1 cellular context compared by ENCODE assay signal in the genomic region with DNA sequence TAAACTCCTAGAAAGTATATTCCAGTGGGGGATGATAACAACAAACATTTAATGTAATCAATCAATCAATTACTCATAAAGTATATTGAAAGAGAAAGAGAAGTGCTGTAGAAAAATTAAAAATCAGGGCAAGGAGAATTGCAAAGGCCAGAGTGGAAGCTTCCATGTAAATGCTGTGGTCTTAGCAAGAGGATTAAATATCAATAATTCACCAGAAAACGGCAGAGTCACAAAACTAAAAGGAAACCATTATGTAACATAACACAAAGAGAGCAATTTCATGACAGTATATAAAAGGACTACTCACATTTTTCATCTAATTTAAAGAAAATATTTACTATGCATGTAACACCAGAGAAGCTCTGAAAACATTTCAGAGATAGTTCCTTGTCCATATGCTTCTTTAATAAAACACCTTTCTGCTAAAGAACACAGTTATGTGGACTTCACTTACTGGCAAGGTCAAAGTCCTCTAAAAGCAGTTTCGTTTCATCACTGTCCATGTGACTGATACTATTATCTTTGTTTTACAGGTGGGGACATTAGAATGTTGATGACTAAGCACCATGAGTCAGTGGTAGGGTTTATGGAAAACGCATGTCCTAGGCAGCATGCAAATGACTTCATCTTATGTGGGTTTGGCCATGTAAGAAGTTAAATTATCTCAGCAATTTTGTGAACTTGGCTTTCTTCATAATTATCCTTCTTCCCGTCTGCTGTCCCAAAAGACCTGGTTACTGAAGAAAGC.
TF ChIP-seq lines count a peak whose summit lies in the region.

No MANE protein-coding gene starts in this region.

TF ChIP-seq in K562, 482 proteins besides CTCF, POLR2A, EP300 and RAD21 (continued from another document and continues in another):
- TF ChIP-seq ZNF586 (CRISPR knock-in tag; conservative IDR thresholded peaks at IDR 0.05) (no peak), HCFC1 (IDR thresholded peaks at IDR 0.05; ENCODE audit: low read depth, low read length) (no peak), POLR2B (IDR thresholded peaks at IDR 0.05; ENCODE audit: low read depth, partially characterized antibody) (no peak), ZNF232 (CRISPR knock-in tag; IDR thresholded peaks at IDR 0.05) (no peak), PHB2 (IDR thresholded peaks at IDR 0.05; ENCODE audit: low read depth) (no peak), CREM (IDR thresholded peaks at IDR 0.05; ENCODE audit: low read depth) (peak; percentile 51; the same call in 1 of the 2 replicates), HNRNPL (IDR thresholded peaks at IDR 0.05; ENCODE audit: low read depth, low read length) (no peak), MXI1 (IDR thresholded peaks at IDR 0.05; ENCODE audit: low read depth, low read length) (no peak), JUNB (CRISPR knock-in tag; conservative IDR thresholded peaks at IDR 0.05) (peak; percentile 82), RHOXF2B (CRISPR knock-in tag; conservative IDR thresholded peaks at IDR 0.05) (no peak), ZNF175 (CRISPR knock-in tag; IDR thresholded peaks at IDR 0.05; ENCODE audit: low read depth) (0 out of 2 replicates have a peak, but pooled peaks have one; percentile 4), SRSF1 (IDR thresholded peaks at IDR 0.05; ENCODE audit: low read depth, low read length) (no peak), NBN (IDR thresholded peaks at IDR 0.05; ENCODE audit: low read depth) (0 out of 2 replicates have a peak, but pooled peaks have one; percentile 39), ZNF324 (CRISPR knock-in tag; IDR thresholded peaks at IDR 0.05) (no peak), ZC3H4 (CRISPR knock-in tag; IDR thresholded peaks at IDR 0.05; ENCODE audit: borderline replicate concordance) (no peak), RBM39 (optimal IDR thresholded peaks at IDR 0.05; ENCODE audit: low read depth, low read length) (no peak), ZNF354B (CRISPR knock-in tag; IDR thresholded peaks at IDR 0.05) (no peak), TBL1XR1 (IDR thresholded peaks at IDR 0.05; ENCODE audit: low read length in 2 of 2) (no peak), MCM2 (IDR thresholded peaks at IDR 0.05; ENCODE audit: low read depth) (no peak), ADNP (tag; IDR thresholded peaks at IDR 0.05) (peak; percentile 21; the same call in 1 of the 2 replicates), SETDB1 (IDR thresholded peaks at IDR 0.05; ENCODE audit: low read length) (no peak), GTF2E2 (tag; IDR thresholded peaks at IDR 0.05) (no peak), SAP30 (IDR thresholded peaks at IDR 0.05; ENCODE audit: borderline replicate concordance, insufficient read depth, low read depth, low read length, poor library complexity, severe bottlenecking) (no peak)
- TF ChIP-seq, protein P1, sequence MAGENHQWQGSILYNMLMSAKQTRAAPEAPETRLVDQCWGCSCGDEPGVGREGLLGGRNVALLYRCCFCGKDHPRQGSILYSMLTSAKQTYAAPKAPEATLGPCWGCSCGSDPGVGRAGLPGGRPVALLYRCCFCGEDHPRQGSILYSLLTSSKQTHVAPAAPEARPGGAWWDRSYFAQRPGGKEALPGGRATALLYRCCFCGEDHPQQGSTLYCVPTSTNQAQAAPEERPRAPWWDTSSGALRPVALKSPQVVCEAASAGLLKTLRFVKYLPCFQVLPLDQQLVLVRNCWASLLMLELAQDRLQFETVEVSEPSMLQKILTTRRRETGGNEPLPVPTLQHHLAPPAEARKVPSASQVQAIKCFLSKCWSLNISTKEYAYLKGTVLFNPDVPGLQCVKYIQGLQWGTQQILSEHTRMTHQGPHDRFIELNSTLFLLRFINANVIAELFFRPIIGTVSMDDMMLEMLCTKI (IDR thresholded peaks at IDR 0.05; ENCODE audit: partially characterized antibody): no peak
- TF ChIP-seq, protein P2, sequence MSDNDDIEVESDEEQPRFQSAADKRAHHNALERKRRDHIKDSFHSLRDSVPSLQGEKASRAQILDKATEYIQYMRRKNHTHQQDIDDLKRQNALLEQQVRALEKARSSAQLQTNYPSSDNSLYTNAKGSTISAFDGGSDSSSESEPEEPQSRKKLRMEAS (CRISPR knock-in tag; IDR thresholded peaks at IDR 0.05): no peak
- TF ChIP-seq, protein P3, sequence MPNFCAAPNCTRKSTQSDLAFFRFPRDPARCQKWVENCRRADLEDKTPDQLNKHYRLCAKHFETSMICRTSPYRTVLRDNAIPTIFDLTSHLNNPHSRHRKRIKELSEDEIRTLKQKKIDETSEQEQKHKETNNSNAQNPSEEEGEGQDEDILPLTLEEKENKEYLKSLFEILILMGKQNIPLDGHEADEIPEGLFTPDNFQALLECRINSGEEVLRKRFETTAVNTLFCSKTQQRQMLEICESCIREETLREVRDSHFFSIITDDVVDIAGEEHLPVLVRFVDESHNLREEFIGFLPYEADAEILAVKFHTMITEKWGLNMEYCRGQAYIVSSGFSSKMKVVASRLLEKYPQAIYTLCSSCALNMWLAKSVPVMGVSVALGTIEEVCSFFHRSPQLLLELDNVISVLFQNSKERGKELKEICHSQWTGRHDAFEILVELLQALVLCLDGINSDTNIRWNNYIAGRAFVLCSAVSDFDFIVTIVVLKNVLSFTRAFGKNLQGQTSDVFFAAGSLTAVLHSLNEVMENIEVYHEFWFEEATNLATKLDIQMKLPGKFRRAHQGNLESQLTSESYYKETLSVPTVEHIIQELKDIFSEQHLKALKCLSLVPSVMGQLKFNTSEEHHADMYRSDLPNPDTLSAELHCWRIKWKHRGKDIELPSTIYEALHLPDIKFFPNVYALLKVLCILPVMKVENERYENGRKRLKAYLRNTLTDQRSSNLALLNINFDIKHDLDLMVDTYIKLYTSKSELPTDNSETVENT (CRISPR knock-in tag; IDR thresholded peaks at IDR 0.05): no peak
- TF ChIP-seq, protein P4, sequence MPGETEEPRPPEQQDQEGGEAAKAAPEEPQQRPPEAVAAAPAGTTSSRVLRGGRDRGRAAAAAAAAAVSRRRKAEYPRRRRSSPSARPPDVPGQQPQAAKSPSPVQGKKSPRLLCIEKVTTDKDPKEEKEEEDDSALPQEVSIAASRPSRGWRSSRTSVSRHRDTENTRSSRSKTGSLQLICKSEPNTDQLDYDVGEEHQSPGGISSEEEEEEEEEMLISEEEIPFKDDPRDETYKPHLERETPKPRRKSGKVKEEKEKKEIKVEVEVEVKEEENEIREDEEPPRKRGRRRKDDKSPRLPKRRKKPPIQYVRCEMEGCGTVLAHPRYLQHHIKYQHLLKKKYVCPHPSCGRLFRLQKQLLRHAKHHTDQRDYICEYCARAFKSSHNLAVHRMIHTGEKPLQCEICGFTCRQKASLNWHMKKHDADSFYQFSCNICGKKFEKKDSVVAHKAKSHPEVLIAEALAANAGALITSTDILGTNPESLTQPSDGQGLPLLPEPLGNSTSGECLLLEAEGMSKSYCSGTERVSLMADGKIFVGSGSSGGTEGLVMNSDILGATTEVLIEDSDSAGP (CRISPR knock-in tag; IDR thresholded peaks at IDR 0.05): no peak
- TF ChIP-seq, protein P5, sequence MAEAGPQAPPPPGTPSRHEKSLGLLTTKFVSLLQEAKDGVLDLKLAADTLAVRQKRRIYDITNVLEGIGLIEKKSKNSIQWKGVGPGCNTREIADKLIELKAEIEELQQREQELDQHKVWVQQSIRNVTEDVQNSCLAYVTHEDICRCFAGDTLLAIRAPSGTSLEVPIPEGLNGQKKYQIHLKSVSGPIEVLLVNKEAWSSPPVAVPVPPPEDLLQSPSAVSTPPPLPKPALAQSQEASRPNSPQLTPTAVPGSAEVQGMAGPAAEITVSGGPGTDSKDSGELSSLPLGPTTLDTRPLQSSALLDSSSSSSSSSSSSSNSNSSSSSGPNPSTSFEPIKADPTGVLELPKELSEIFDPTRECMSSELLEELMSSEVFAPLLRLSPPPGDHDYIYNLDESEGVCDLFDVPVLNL (CRISPR knock-in tag; IDR thresholded peaks at IDR 0.05; ENCODE audit: low read depth): no peak
- TF ChIP-seq, protein P6, sequence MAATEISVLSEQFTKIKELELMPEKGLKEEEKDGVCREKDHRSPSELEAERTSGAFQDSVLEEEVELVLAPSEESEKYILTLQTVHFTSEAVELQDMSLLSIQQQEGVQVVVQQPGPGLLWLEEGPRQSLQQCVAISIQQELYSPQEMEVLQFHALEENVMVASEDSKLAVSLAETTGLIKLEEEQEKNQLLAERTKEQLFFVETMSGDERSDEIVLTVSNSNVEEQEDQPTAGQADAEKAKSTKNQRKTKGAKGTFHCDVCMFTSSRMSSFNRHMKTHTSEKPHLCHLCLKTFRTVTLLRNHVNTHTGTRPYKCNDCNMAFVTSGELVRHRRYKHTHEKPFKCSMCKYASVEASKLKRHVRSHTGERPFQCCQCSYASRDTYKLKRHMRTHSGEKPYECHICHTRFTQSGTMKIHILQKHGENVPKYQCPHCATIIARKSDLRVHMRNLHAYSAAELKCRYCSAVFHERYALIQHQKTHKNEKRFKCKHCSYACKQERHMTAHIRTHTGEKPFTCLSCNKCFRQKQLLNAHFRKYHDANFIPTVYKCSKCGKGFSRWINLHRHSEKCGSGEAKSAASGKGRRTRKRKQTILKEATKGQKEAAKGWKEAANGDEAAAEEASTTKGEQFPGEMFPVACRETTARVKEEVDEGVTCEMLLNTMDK (IDR thresholded peaks at IDR 0.05; ENCODE audit: borderline replicate concordance, insufficient read depth, low read depth, low read length, poor library complexity, severe bottlenecking): no peak
- TF ChIP-seq, protein P7, sequence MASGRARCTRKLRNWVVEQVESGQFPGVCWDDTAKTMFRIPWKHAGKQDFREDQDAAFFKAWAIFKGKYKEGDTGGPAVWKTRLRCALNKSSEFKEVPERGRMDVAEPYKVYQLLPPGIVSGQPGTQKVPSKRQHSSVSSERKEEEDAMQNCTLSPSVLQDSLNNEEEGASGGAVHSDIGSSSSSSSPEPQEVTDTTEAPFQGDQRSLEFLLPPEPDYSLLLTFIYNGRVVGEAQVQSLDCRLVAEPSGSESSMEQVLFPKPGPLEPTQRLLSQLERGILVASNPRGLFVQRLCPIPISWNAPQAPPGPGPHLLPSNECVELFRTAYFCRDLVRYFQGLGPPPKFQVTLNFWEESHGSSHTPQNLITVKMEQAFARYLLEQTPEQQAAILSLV (tag; IDR thresholded peaks at IDR 0.05): no peak
- TF ChIP-seq, protein P8, sequence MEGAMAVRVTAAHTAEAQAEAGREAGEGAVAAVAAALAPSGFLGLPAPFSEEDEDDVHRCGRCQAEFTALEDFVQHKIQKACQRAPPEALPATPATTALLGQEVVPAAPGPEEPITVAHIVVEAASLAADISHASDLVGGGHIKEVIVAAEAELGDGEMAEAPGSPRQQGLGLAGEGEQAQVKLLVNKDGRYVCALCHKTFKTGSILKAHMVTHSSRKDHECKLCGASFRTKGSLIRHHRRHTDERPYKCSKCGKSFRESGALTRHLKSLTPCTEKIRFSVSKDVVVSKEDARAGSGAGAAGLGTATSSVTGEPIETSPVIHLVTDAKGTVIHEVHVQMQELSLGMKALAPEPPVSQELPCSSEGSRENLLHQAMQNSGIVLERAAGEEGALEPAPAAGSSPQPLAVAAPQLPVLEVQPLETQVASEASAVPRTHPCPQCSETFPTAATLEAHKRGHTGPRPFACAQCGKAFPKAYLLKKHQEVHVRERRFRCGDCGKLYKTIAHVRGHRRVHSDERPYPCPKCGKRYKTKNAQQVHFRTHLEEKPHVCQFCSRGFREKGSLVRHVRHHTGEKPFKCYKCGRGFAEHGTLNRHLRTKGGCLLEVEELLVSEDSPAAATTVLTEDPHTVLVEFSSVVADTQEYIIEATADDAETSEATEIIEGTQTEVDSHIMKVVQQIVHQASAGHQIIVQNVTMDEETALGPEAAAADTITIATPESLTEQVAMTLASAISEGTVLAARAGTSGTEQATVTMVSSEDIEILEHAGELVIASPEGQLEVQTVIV (CRISPR knock-in tag; IDR thresholded peaks at IDR 0.05; ENCODE audit: borderline replicate concordance): no peak
- TF ChIP-seq, protein P9, sequence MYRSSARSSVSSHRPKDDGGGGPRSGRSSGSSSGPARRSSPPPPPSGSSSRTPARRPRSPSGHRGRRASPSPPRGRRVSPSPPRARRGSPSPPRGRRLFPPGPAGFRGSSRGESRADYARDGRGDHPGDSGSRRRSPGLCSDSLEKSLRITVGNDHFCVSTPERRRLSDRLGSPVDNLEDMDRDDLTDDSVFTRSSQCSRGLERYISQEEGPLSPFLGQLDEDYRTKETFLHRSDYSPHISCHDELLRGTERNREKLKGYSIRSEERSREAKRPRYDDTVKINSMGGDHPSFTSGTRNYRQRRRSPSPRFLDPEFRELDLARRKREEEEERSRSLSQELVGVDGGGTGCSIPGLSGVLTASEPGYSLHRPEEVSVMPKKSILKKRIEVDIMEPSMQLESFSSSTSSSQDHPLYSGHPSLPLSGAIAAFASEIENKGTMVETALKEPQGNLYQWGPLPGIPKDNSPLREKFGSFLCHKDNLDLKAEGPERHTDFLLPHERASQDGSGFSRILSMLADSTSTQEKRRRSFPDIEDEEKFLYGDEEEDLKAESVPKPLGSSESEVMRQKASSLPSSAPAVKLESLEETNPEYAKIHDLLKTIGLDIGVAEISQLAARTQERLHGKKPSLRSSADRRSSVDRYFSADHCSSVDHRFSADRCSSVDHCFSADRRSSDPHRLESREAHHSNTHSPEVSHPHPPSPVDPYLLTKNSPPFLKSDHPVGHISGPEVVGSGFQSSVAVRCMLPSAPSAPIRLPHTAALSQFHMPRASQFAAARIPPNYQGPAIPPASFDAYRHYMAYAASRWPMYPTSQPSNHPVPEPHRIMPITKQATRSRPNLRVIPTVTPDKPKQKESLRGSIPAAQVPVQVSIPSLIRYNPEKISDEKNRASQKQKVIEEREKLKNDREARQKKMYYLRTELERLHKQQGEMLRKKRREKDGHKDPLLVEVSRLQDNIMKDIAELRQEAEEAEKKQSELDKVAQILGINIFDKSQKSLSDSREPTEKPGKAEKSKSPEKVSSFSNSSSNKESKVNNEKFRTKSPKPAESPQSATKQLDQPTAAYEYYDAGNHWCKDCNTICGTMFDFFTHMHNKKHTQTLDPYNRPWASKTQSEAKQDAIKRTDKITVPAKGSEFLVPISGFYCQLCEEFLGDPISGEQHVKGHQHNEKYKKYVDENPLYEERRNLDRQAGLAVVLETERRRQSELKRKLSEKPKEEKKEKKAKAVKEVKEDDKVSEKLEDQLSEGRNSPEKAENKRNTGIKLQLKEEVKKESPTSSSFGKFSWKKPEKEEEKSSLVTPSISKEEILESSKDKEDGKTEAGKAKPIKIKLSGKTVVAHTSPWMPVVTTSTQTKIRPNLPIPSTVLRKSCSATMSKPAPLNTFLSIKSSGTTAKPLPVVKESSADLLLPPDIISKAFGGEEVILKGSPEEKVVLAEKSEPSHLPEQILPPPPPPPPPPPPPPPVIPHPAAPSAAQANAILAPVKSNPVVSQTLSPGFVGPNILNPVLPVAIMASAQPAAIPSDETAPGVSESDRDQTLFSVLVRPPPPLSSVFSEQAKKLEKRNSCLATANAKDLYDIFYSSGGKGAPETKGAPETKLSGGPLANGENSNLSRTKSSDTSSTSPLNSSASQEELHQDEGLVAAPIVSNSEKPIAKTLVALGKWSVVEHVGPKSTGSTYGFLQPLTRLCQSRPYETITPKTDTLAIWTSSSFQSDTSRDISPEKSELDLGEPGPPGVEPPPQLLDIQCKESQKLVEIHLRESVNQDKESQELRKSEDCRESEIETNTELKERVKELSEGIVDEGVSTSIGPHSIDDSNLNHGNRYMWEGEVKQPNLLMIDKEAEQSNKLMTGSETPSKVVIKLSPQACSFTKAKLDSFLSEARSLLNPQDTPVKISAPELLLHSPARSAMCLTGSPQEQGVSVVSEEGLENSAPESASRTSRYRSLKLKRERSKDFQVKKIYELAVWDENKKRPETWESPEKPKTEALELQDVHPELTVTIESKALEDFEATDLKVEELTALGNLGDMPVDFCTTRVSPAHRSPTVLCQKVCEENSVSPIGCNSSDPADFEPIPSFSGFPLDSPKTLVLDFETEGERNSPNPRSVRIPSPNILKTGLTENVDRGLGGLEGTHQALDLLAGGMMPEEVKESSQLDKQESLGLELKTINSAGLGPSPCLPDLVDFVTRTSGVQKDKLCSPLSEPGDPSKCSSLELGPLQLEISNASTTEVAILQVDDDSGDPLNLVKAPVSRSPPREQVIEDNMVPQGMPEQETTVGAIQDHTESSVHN (IDR thresholded peaks at IDR 0.05; ENCODE audit: borderline replicate concordance in 1 of 2, low read depth in 1 of 2): peak in 1 of 2 experiments; percentile 95; a peak in 2 of 4 replicates
